In genomic region chr6:145735356-145736165, GRCh38 we compare ENCODE assay signal across 1 cellular context.
TF ChIP-seq lines count a peak whose summit lies in the region.

Gene EPM2A, minus strand, starts transcription at chr6:145735520. Its CDS starts 22 bp downstream, at chr6:145735498.

TF ChIP-seq in K562, 482 proteins besides CTCF, POLR2A, EP300 and RAD21 (continued from another document and continues in another):
- TF ChIP-seq THAP12 (CRISPR knock-in tag; IDR thresholded peaks at IDR 0.05) (0 out of 2 replicates have a peak, but pooled peaks have one; percentile 6), ZBTB7A (IDR thresholded peaks at IDR 0.05; ENCODE audit: borderline replicate concordance, control insufficient read depth, low read depth, low read length) (0 out of 2 replicates have a peak, but pooled peaks have one; percentile 49), E2F6 (IDR thresholded peaks at IDR 0.05; ENCODE audit: borderline replicate concordance in 1 of 2, extremely low read depth in 1 of 2, insufficient read depth in 1 of 2, insufficient read length in 1 of 2, low read depth in 1 of 2, low read length in 1 of 2, poor library complexity in 1 of 2, severe bottlenecking in 1 of 2) (peak; percentile 79 to 92), CEBPG (CRISPR knock-in tag; IDR thresholded peaks at IDR 0.05) (no peak), CEBPG (tag; conservative IDR thresholded peaks at IDR 0.05 in 1 of 2, IDR thresholded peaks at IDR 0.05 in 1 of 2) (peak in 1 of 2 experiments; percentile 51; a peak in 1 of 4 replicates), ZBTB8A (IDR thresholded peaks at IDR 0.05; ENCODE audit: partially characterized antibody) (no peak), BHLHE40 (IDR thresholded peaks at IDR 0.05; ENCODE audit: low read length) (peak; percentile 78), SMAD4 (CRISPR knock-in tag; conservative IDR thresholded peaks at IDR 0.05) (peak; percentile 79; the same call in 1 of the 2 replicates), ZEB2 (IDR thresholded peaks at IDR 0.05) (no peak), MAFK (IDR thresholded peaks at IDR 0.05; ENCODE audit: low read length) (no peak), RBM17 (IDR thresholded peaks at IDR 0.05; ENCODE audit: borderline replicate concordance, low read depth, low read length) (no peak), CBX5 (IDR thresholded peaks at IDR 0.05; ENCODE audit: borderline replicate concordance, low read depth) (no peak), PURB (CRISPR knock-in tag; IDR thresholded peaks at IDR 0.05; ENCODE audit: low read depth) (no peak), ARID3A (IDR thresholded peaks at IDR 0.05; ENCODE audit: borderline replicate concordance, low read depth, low read length) (0 out of 2 replicates have a peak, but pooled peaks have one; percentile 56), ZNF507 (tag; conservative IDR thresholded peaks at IDR 0.05) (0 out of 2 replicates have a peak, but pooled peaks have one; percentile 8), ZNF282 (CRISPR knock-in tag; IDR thresholded peaks at IDR 0.05) (peak; percentile 84; the same call in 1 of the 2 replicates), SNIP1 (IDR thresholded peaks at IDR 0.05; ENCODE audit: low read depth) (no peak), E4F1 (CRISPR knock-in tag; IDR thresholded peaks at IDR 0.05; ENCODE audit: borderline replicate concordance) (peak; percentile 16; the same call in 1 of the 2 replicates), ZNF609 (CRISPR knock-in tag; IDR thresholded peaks at IDR 0.05; ENCODE audit: borderline replicate concordance) (no peak), SRF (CRISPR knock-in tag; IDR thresholded peaks at IDR 0.05) (peak; percentile 14 to 45; a peak in 1 of 4 replicates), HDAC2 (IDR thresholded peaks at IDR 0.05) (peak; percentile 75), USF2 (CRISPR knock-in tag; IDR thresholded peaks at IDR 0.05) (peak; percentile 73), ZNF77 (CRISPR knock-in tag; IDR thresholded peaks at IDR 0.05) (no peak), POLR3G (IDR thresholded peaks at IDR 0.05; ENCODE audit: extremely low read depth, insufficient read length, insufficient replicate concordance) (no peak), TFAP4 (CRISPR knock-in tag; IDR thresholded peaks at IDR 0.05; ENCODE audit: borderline replicate concordance) (peak; percentile 74; the same call in 1 of the 2 replicates), RBBP5 (IDR thresholded peaks at IDR 0.05; ENCODE audit: borderline replicate concordance, insufficient read depth, low read length, poor library complexity, severe bottlenecking) (peak; percentile 70), POLR2H (tag; IDR thresholded peaks at IDR 0.05; ENCODE audit: low read depth) (peak; percentile 56), SAFB (IDR thresholded peaks at IDR 0.05; ENCODE audit: borderline replicate concordance, low read depth, low read length) (0 out of 2 replicates have a peak, but pooled peaks have one; percentile 18), DIDO1 (tag; IDR thresholded peaks at IDR 0.05; ENCODE audit: low read depth) (no peak), PML (IDR thresholded peaks at IDR 0.05; ENCODE audit: low read length) (peak; percentile 49; the same call in 1 of the 2 replicates), ZNF407 (IDR thresholded peaks at IDR 0.05; ENCODE audit: low read depth) (no peak), NR2C1 (IDR thresholded peaks at IDR 0.05) (no peak), NR2C1 (tag; IDR thresholded peaks at IDR 0.05) (0 out of 2 replicates have a peak, but pooled peaks have one; percentile 11)
